ENCODE assay signal across 21 cellular contexts in the genomic region with DNA sequence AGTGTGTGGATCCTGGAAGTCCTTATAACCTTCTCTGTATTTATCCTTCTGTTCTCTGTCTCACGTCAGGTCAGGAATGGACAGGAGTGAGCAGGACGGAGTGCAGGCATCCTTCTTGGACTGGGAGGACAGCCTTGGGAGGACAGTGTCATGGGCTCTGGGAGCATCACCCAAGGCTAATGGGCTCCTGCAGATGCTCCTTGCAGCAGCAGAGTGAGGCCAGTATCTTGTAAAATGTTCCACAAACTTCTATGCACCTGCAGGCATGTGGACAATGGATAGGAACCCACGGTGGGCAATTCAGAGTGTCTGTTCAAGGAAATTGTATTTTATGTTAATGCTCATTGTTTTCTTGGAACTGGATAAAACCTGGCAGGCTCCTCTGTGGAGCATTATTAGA.
DNase-seq lines count a peak whose midpoint lies in the region; ATAC-seq and TF ChIP-seq lines count a peak whose summit lies in the region.
"Had no signal": no experiment of that assay in that cellular context is flagged by ENCODE, and none has a peak within 500 bp of the region (broad histone marks: within the 10 kb centered on the region; RNA-seq: fewer than 3 reads in every experiment).

No MANE protein-coding gene starts in this region.

- H4K20me1 ChIP-seq in osteoblast (ENCODE audit: insufficient read depth, low read length): no peaks in the 10 kb centered on the region
- H4K20me1 ChIP-seq: BLaER1 treated with 17β-estradiol and CSF1 and Interleukin-3, amounts not matched to agents 10 nM and 100 nM had no signal

- no peak for ATAC-seq in HG03442 (IDR thresholded peaks at IDR 0.05; ENCODE audit: unreplicated experiment)
- ATAC-seq: A549, GM23338 had no signal

- no peak overlapping the region for H3K4me3 ChIP-seq in esophagus muscularis mucosa
- no peak overlapping the region for H3K4me3 ChIP-seq in osteoblast (ENCODE audit: insufficient read depth, low read length)
- H3K4me3 ChIP-seq: A549; BLaER1 treated with 17β-estradiol and CSF1 and Interleukin-3, amounts not matched to agents 10 nM and 100 nM; GM23338 had no signal

- H2AFZ ChIP-seq in osteoblast (ENCODE audit: low read length): no peak overlapping the region
- H2AFZ ChIP-seq: GM23338 had no signal

- H3K27ac ChIP-seq in C4-2B (peak overlapping the region; percentile 52; the same call in 1 of the 2 replicates), VCaP (peak overlapping the region; percentile 53), esophagus muscularis mucosa (replicated peaks in 1 of 4) (no peak overlapping the region), osteoblast (ENCODE audit: low read depth, low read length) (no peak overlapping the region)
- H3K27ac ChIP-seq: A549; BLaER1 treated with 17β-estradiol and CSF1 and Interleukin-3, amounts not matched to agents 10 nM and 100 nM had no signal

- DNase-seq in esophagus muscularis mucosa (ENCODE audit: extremely low spot score): peak; percentile 66
- peak; percentile 35 for DNase-seq in osteoblast (ENCODE audit: insufficient read length, low spot score, missing footprints)
- DNase-seq in NCI-H1105 (lab: John Stamatoyannopoulos, UW): no peak
- no peak for DNase-seq in NCI-H2227 treated with DMSO at 0.1 percent for 48 hours (lab: John Stamatoyannopoulos, UW)
- DNase-seq: 8988T; ACHN; AML-193; BE2C; Calu3; CD4-positive, alpha-beta memory T cell; COR-L47; DMS53; DMS79 treated with DMSO at 0.1 percent for 48 hours; GF-D8; HCEC 1CT had no signal

- H3K9me3 ChIP-seq in esophagus muscularis mucosa: no peaks in the 10 kb centered on the region
- no peaks in the 10 kb centered on the region for H3K9me3 ChIP-seq in osteoblast (ENCODE audit: low read depth, low read length)
- H3K9me3 ChIP-seq: A549; BE2C; BLaER1 treated with 17β-estradiol and CSF1 and Interleukin-3, amounts not matched to agents 10 nM and 100 nM had no signal

- no peak for TF ChIP-seq EP300 in esophagus muscularis mucosa (IDR thresholded peaks at IDR 0.05)

- TF ChIP-seq POLR2A in esophagus muscularis mucosa (IDR thresholded peaks at IDR 0.05; ENCODE audit: low read depth): no peak

- intact Hi-C loops in esophagus muscularis mucosa (cut with DNase I): loop anchor here (10.0 kb wide), 1 partner anchor 1591 kb away; a partner anchor contains a TSS

- WGBS in esophagus muscularis mucosa: 89% methylated on average over 3 of the region's 3 CpGs

- H3K79me2 ChIP-seq in osteoblast (ENCODE audit: insufficient read depth, low read length): no peaks in the 10 kb centered on the region

- H3K36me3 ChIP-seq in esophagus muscularis mucosa (no peaks in the 10 kb centered on the region), osteoblast (ENCODE audit: insufficient read depth, low read length) (no peaks in the 10 kb centered on the region)
- H3K36me3 ChIP-seq: BE2C; BLaER1 treated with 17β-estradiol and CSF1 and Interleukin-3, amounts not matched to agents 10 nM and 100 nM had no signal

- TF ChIP-seq CTCF in C4-2B (conservative IDR thresholded peaks at IDR 0.05) (no peak), VCaP (conservative IDR thresholded peaks at IDR 0.05) (no peak), esophagus muscularis mucosa (IDR thresholded peaks at IDR 0.05) (no peak), osteoblast (IDR thresholded peaks at IDR 0.05; ENCODE audit: extremely low read depth, low read depth, low read length) (no peak)

- H3K4me1 ChIP-seq in esophagus muscularis mucosa (peaks cover 4 to 10% (median 8%) of the 10 kb centered on the region in 4 donors), osteoblast (ENCODE audit: insufficient read depth, low read length) (no peaks in the 10 kb centered on the region)
- H3K4me1 ChIP-seq: A549 had no signal

- no peaks in the 10 kb centered on the region for H3K27me3 ChIP-seq in esophagus muscularis mucosa
- no peaks in the 10 kb centered on the region for H3K27me3 ChIP-seq in osteoblast (ENCODE audit: insufficient read depth, low read length)
- H3K27me3 ChIP-seq: BE2C; BLaER1 treated with 17β-estradiol and CSF1 and Interleukin-3, amounts not matched to agents 10 nM and 100 nM had no signal

- no peak overlapping the region for H3K4me2 ChIP-seq in osteoblast (ENCODE audit: insufficient read depth, low read length)
- H3K4me2 ChIP-seq: A549; BLaER1 treated with 17β-estradiol and CSF1 and Interleukin-3, amounts not matched to agents 10 nM and 100 nM; GM23338 had no signal

Comparison
In these comparisons a context has a peak if more than half of its experiments do, and no peak if none do; other contexts are left out.
1. H3K27ac ChIP-seq: peak in C4-2B (single experiment) and VCaP (single experiment); none in esophagus muscularis mucosa (0 of 4) and osteoblast (single experiment).
2. DNase-seq: peak in esophagus muscularis mucosa (single experiment) and osteoblast (single experiment); none in NCI-H1105 (single experiment) and NCI-H2227 treated with DMSO at 0.1 percent for 48 hours (single experiment).